6 cellular contexts compared by ENCODE assay signal in the genomic region with DNA sequence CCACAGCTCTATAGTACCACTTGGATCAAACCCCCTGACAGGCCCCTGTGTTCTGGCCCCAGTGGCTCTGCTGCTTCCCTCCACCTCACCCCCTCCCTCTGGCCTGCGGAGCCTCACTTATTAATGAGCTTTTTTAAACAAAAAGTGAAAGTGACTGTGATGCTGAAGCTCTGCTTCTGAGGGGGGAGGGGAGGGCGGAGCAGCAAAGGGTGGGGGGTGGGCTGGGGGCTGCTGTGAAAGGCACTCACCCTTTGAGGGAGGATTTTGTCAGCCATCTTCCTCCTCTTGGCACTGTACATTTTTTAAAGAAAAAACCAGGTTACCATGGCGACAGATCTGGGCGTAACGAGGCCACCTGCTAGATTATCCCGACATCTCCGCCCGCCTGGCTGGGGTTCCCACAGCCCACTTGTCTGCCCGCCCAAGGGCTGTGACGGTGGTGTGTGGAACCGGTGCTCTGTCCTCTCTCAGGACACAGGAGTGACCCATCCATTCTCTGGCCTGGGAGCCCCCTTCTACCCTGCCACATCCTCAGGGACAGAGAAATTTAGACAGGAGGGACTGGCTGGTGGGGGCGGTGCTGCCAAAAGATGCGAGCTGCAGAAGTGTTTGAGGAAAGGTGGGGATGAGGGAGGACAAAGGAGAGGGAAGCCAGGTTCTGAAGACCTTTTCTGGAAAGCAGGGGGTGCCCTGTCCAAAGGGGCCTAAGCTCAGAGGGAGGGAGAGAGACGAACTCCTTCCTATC. TPM values are rescaled to one million over a fixed set of nuclear protein-coding genes. Genes with fewer than 3 reads are reported as not detected.
A peak's percentile ranks its signal among the peaks of the same experiment; 100 is the strongest.
DNase-seq lines count a peak whose midpoint lies in the region; ATAC-seq and TF ChIP-seq lines count a peak whose summit lies in the region.

No MANE protein-coding gene starts in this region.

- CTCF ChIA-PET in activated CD8-positive, alpha-beta T cell treated with anti-CD3 and anti-CD28 coated beads for 36 hours (lab: Charles Lee), result interaction anchor here (0.6 to 3.6 kb wide), 50 partner anchors 9 to 281 kb away, joined by 3 to 68 read pairs (median 4); a partner anchor contains a TSS

- H3K27me3 Mint-ChIP-seq in activated CD8-positive, alpha-beta T cell treated with anti-CD3 and anti-CD28 coated beads for 36 hours, result peaks cover 18% of the 10 kb centered on the region

- H3K4me1 Mint-ChIP-seq in activated CD8-positive, alpha-beta T cell treated with anti-CD3 and anti-CD28 coated beads for 36 hours (ENCODE audit: low read depth), result peaks cover 34% of the 10 kb centered on the region

- H3K9me3 Mint-ChIP-seq in activated CD8-positive, alpha-beta T cell treated with anti-CD3 and anti-CD28 coated beads for 36 hours, result no peaks in the 10 kb centered on the region

- DNase-seq in NCI-H345 (lab: John Stamatoyannopoulos, UW) (peak; percentile 22), NCI-H345 treated with DMSO at 0.1 percent for 48 hours (lab: John Stamatoyannopoulos, UW; ENCODE audit: unreplicated experiment) (no peak), posterior vena cava (ENCODE audit: low spot score) (peak; percentile 72), cerebellum (ENCODE audit: low spot score) (no peak)
- peak; percentile 59 for DNase-seq in activated CD8-positive, alpha-beta T cell treated with anti-CD3 and anti-CD28 coated beads for 36 hours

- peak; percentile 38 for ATAC-seq in activated CD8-positive, alpha-beta T cell treated with anti-CD3 and anti-CD28 coated beads for 36 hours
- ATAC-seq in GM21515 (IDR thresholded peaks at IDR 0.05; ENCODE audit: unreplicated experiment), result no peak

- intact Hi-C loops in activated CD8-positive, alpha-beta T cell treated with anti-CD3 and anti-CD28 coated beads for 36 hours (cut with micrococcal nuclease), result loop anchor here (5.0 kb wide), 1 partner anchor 64 kb away; no protein-coding TSS in a partner anchor
- intact Hi-C loops in posterior vena cava (cut with DNase I), result loop anchor here (5.0 to 10.0 kb wide), 2 partner anchors 59 to 61 kb away; no protein-coding TSS in a partner anchor

- peak overlapping the region; percentile 77 for H3K27ac Mint-ChIP-seq in activated CD8-positive, alpha-beta T cell treated with anti-CD3 and anti-CD28 coated beads for 36 hours

- POLR2A ChIA-PET in activated CD8-positive, alpha-beta T cell treated with anti-CD3 and anti-CD28 coated beads for 36 hours (lab: Charles Lee), result interaction anchor here (1.0 to 2.9 kb wide), 4 partner anchors 10 to 24 kb away, joined by 3 to 23 read pairs (median 6); a partner anchor contains a TSS

- peak overlapping the region; percentile 59 for H3K4me3 Mint-ChIP-seq in activated CD8-positive, alpha-beta T cell treated with anti-CD3 and anti-CD28 coated beads for 36 hours

- H3K36me3 Mint-ChIP-seq in activated CD8-positive, alpha-beta T cell treated with anti-CD3 and anti-CD28 coated beads for 36 hours (ENCODE audit: low read depth), result peaks cover 6% of the 10 kb centered on the region

- TF ChIP-seq CTCF in activated CD8-positive, alpha-beta T cell treated with anti-CD3 and anti-CD28 coated beads for 36 hours (IDR thresholded peaks at IDR 0.05), result no peak

RNA-seq across cellular contexts. Expression of a gene that starts 4.9 kb away (rescaled TPM):
- 1 to 10 TPM; 8.2 to 8.9 TPM for total RNA-seq in activated CD8-positive, alpha-beta T cell treated with anti-CD3 and anti-CD28 coated beads for 36 hours
- total RNA-seq in posterior vena cava, result 10 to 100 TPM; 45.8 to 68.4 TPM
- 76.5 TPM for total RNA-seq in cerebellum

RNA-seq across cellular contexts. Expression of a gene that starts 11.3 kb away (rescaled TPM):
- total RNA-seq in activated CD8-positive, alpha-beta T cell treated with anti-CD3 and anti-CD28 coated beads for 36 hours, result 10 to 100 TPM; 23.7 to 27.3 TPM
- total RNA-seq in posterior vena cava (10 to 100 TPM; 37.5 to 40.7 TPM), cerebellum (14.2 TPM)

RNA-seq across cellular contexts. Expression of a gene that starts 16.6 kb away (rescaled TPM):
- total RNA-seq in activated CD8-positive, alpha-beta T cell treated with anti-CD3 and anti-CD28 coated beads for 36 hours, result 10 to 100 TPM; 48.1 to 56.2 TPM
- total RNA-seq in posterior vena cava, result 10 to 100 TPM; 24.4 to 27.4 TPM
- 18.9 TPM for total RNA-seq in cerebellum

RNA-seq across cellular contexts. Expression of a gene that starts 33.3 kb away (rescaled TPM):
- not detected for total RNA-seq in activated CD8-positive, alpha-beta T cell treated with anti-CD3 and anti-CD28 coated beads for 36 hours
- total RNA-seq in posterior vena cava (1 to 10 TPM in 1 of 2 donors, not detected in 1; 1.1 TPM), cerebellum (not detected)

RNA-seq across cellular contexts. Expression of a gene that starts 56.5 kb away (rescaled TPM):
- total RNA-seq in activated CD8-positive, alpha-beta T cell treated with anti-CD3 and anti-CD28 coated beads for 36 hours, result not detected
- total RNA-seq in posterior vena cava (not detected), cerebellum (not detected)

Comparison
In these comparisons a context has a peak if more than half of its experiments do, and no peak if none do; other contexts are left out.
1. DNase-seq: peak in NCI-H345 (single experiment), activated CD8-positive, alpha-beta T cell treated with anti-CD3 and anti-CD28 coated beads for 36 hours (single experiment) and posterior vena cava (single experiment); none in NCI-H345 treated with DMSO at 0.1 percent for 48 hours (single experiment) and cerebellum (single experiment).